Comparison of ENCODE assay signal across 14 cellular contexts in genomic region chr2:204483497-204484164, GRCh38.
A peak's percentile ranks its signal among the peaks of the same experiment; 100 is the strongest.
DNase-seq lines count a peak whose midpoint lies in the region; ATAC-seq and TF ChIP-seq lines count a peak whose summit lies in the region.
"Had no signal": no experiment of that assay in that cellular context is flagged by ENCODE, and none has a peak within 500 bp of the region (broad histone marks: within the 10 kb centered on the region; RNA-seq: fewer than 3 reads in every experiment).

No MANE protein-coding gene starts in this region.

- intact Hi-C loops in stomach (cut with DNase I; ENCODE audit: low total_unique reads): no loop called here
- intact Hi-C loops in Caco-2 (cut with micrococcal nuclease; ENCODE audit: unreplicated experiment): no loop called here

- TF ChIP-seq RAD21 in SK-N-SH (IDR thresholded peaks at IDR 0.05; ENCODE audit: low read length): no peak

- no peaks in the 10 kb centered on the region for H3K9me3 Mint-ChIP-seq in Caco-2 (ENCODE audit: unreplicated experiment)
- H3K9me3 Mint-ChIP-seq: central memory CD8-positive, alpha-beta T cell; HFFc6 had no signal

- peak in 1 of 2 experiments; percentile 48; a peak in 1 of 4 replicates for TF ChIP-seq EP300 in SK-N-SH (IDR thresholded peaks at IDR 0.05; ENCODE audit: borderline replicate concordance in 1 of 2, low read depth in 1 of 2, low read length in 1 of 2)
- TF ChIP-seq EP300 in stomach (IDR thresholded peaks at IDR 0.05): no peak

- H3K79me2 ChIP-seq in SK-N-SH (ENCODE audit: insufficient read depth): no peaks in the 10 kb centered on the region

- 51% methylated on average over 4 of the region's 4 CpGs for WGBS in SK-N-SH (ENCODE audit: low lambda C conversion rate)
- 18 to 42% (median 28%) methylated on average over 4 of the region's 4 CpGs for WGBS in stomach, 5 donors

- no peak for TF ChIP-seq CTCF in SK-N-SH (IDR thresholded peaks at IDR 0.05)
- TF ChIP-seq CTCF in choroid plexus epithelial cell (conservative IDR thresholded peaks at IDR 0.05; ENCODE audit: low read depth, low read length): no peak
- no peak for TF ChIP-seq CTCF in stomach (IDR thresholded peaks at IDR 0.05)
- TF ChIP-seq CTCF in Caco-2 (IDR thresholded peaks at IDR 0.05; ENCODE audit: insufficient read depth in 1 of 2, low read depth in 1 of 2, low read length in 1 of 2, severe bottlenecking in 1 of 2, unreplicated experiment in 1 of 2): no peak

- H3K9ac ChIP-seq in SK-N-SH: no peak overlapping the region

- no peak overlapping the region for H2AFZ ChIP-seq in SK-N-SH (ENCODE audit: low read depth)

- H3K36me3 ChIP-seq in SK-N-SH (replicated peaks in 1 of 2; ENCODE audit: control insufficient read depth in 1 of 2, insufficient read depth in 2 of 2, low read length in 1 of 2) (no peaks in the 10 kb centered on the region), stomach (no peaks in the 10 kb centered on the region), Caco-2 (ENCODE audit: control insufficient read depth, insufficient read depth, low read length) (no peaks in the 10 kb centered on the region)
- H3K36me3 ChIP-seq: transverse colon had no signal

- H3K27ac ChIP-seq in SK-N-SH (ENCODE audit: low read depth in 2 of 2, low read length in 1 of 2): peak overlapping the region in 1 of 2 experiments; percentile 50; a peak in 2 of 4 replicates
- no peak overlapping the region for H3K27ac ChIP-seq in stomach
- H3K27ac ChIP-seq: transverse colon had no signal

- H3K27me3 ChIP-seq in SK-N-SH (ENCODE audit: insufficient read depth) (no peaks in the 10 kb centered on the region), stomach (no peaks in the 10 kb centered on the region), Caco-2 (replicated peaks; ENCODE audit: control insufficient read depth, insufficient read depth, low read length) (no peaks in the 10 kb centered on the region)
- H3K27me3 ChIP-seq: transverse colon had no signal

- DNase-seq in SK-N-SH: peak; percentile 47
- peak; percentile 56 for DNase-seq in NCI-H2227 treated with DMSO at 0.1 percent for 48 hours (lab: John Stamatoyannopoulos, UW)
- peak; percentile 18 for DNase-seq in choroid plexus epithelial cell (ENCODE audit: low read depth)
- DNase-seq in stomach: peak; percentile 41
- no peak for DNase-seq in stimulated activated naive CD8-positive, alpha-beta T cell treated with anti-CD3 and anti-CD28 coated beads, Interleukin-15, Interleukin-2, amounts not matched to agents 100 U/mL and 50 U/mL, for 24 hours
- DNase-seq in Caco-2: no peak
- DNase-seq in 8988T: no peak
- DNase-seq: activated naive CD4-positive, alpha-beta T cell; HFFc6; NCI-H2029 treated with DMSO at 0.1 percent for 48 hours; T1000; transverse colon had no signal

- no peaks in the 10 kb centered on the region for H4K20me1 ChIP-seq in SK-N-SH (ENCODE audit: insufficient read depth)

- H3K9me3 ChIP-seq in SK-N-SH (no peaks in the 10 kb centered on the region), stomach (no peaks in the 10 kb centered on the region), Caco-2 (no peaks in the 10 kb centered on the region)
- H3K9me3 ChIP-seq: transverse colon had no signal

- peaks cover 0 to 7% of the 10 kb centered on the region in 2 experiments; a peak in 3 of 4 replicates for H3K4me1 ChIP-seq in SK-N-SH (ENCODE audit: control insufficient read depth in 1 of 2, insufficient read depth in 2 of 2, low read depth in 1 of 2, low read length in 1 of 2)
- peaks cover 4 to 9% (median 4%) of the 10 kb centered on the region in 4 donors for H3K4me1 ChIP-seq in stomach
- H3K4me1 ChIP-seq in Caco-2: peaks cover 78% of the 10 kb centered on the region
- H3K4me1 ChIP-seq: transverse colon had no signal

- no peaks in the 10 kb centered on the region for H3K9me2 ChIP-seq in SK-N-SH

- H3K4me1 Mint-ChIP-seq in Caco-2 (ENCODE audit: low read depth, unreplicated experiment): peaks cover 13% of the 10 kb centered on the region
- H3K4me1 Mint-ChIP-seq: central memory CD8-positive, alpha-beta T cell had no signal

- no peak overlapping the region for H3K27ac Mint-ChIP-seq in Caco-2 (ENCODE audit: unreplicated experiment)
- H3K27ac Mint-ChIP-seq: HFFc6 had no signal

- H3F3A ChIP-seq in SK-N-SH (replicated peaks; ENCODE audit: insufficient read depth): no peaks in the 10 kb centered on the region

- no peak overlapping the region for H3K4me3 ChIP-seq in SK-N-SH (ENCODE audit: low read depth in 2 of 2, low read length in 1 of 2)
- no peak overlapping the region for H3K4me3 ChIP-seq in choroid plexus epithelial cell (ENCODE audit: low read depth, low read length)
- no peak overlapping the region for H3K4me3 ChIP-seq in stomach
- H3K4me3 ChIP-seq in Caco-2 (ENCODE audit: low read depth, low read length): no peak overlapping the region
- H3K4me3 ChIP-seq: transverse colon had no signal

- TF ChIP-seq POLR2A in stomach (IDR thresholded peaks at IDR 0.05): no peak

- CTCF ChIA-PET in SK-N-SH (lab: Yijun Ruan, JAX): interaction anchor here (1.5 kb wide), 1 partner anchor 13 kb away, joined by 4 read pairs; no protein-coding TSS in a partner anchor
- CTCF ChIA-PET in Caco-2 (lab: Charles Lee): no interaction called here

- H3K36me3 Mint-ChIP-seq in Caco-2 (ENCODE audit: insufficient read depth, unreplicated experiment): no peaks in the 10 kb centered on the region

- POLR2A ChIA-PET in SK-N-SH (lab: Yijun Ruan, JAX) (no interaction called here), Caco-2 (lab: Charles Lee) (no interaction called here)

- no peak overlapping the region for H3K4me2 ChIP-seq in SK-N-SH

- ATAC-seq in SK-N-SH treated with all-trans-retinoic acid at 6 μM for 48 hours: no peak; the same call in 2 of the 3 replicates
- ATAC-seq in stimulated activated naive CD8-positive, alpha-beta T cell treated with anti-CD3 and anti-CD28 coated beads, Interleukin-15, Interleukin-2, amounts not matched to agents 100 U/mL and 50 U/mL, for 24 hours: no peak

- no peak overlapping the region for H3K4me3 Mint-ChIP-seq in Caco-2 (ENCODE audit: unreplicated experiment)
- H3K4me3 Mint-ChIP-seq: central memory CD8-positive, alpha-beta T cell; HFFc6 had no signal

- H3K27me3 Mint-ChIP-seq in Caco-2 (ENCODE audit: insufficient read depth, unreplicated experiment): no peaks in the 10 kb centered on the region
- H3K27me3 Mint-ChIP-seq: central memory CD8-positive, alpha-beta T cell had no signal

- BruUV-seq in Caco-2 (replicated peaks; lab: Mats Ljungman, UMichigan): no TSS peak

TF ChIP-seq in SK-N-SH, 30 proteins besides CTCF, POLR2A, EP300 and RAD21 (continues in another document):
- no peak for TF ChIP-seq GABPA (IDR thresholded peaks at IDR 0.05; ENCODE audit: low read depth)
- peak; percentile 32; the same call in 1 of the 2 replicates for TF ChIP-seq RCOR1 (IDR thresholded peaks at IDR 0.05; ENCODE audit: low read length)
- TF ChIP-seq NFIC (IDR thresholded peaks at IDR 0.05; ENCODE audit: borderline replicate concordance): peak; percentile 44; the same call in 1 of the 2 replicates
- TF ChIP-seq MEF2A (IDR thresholded peaks at IDR 0.05; ENCODE audit: borderline replicate concordance, low read depth): no peak
- TF ChIP-seq, protein P1, sequence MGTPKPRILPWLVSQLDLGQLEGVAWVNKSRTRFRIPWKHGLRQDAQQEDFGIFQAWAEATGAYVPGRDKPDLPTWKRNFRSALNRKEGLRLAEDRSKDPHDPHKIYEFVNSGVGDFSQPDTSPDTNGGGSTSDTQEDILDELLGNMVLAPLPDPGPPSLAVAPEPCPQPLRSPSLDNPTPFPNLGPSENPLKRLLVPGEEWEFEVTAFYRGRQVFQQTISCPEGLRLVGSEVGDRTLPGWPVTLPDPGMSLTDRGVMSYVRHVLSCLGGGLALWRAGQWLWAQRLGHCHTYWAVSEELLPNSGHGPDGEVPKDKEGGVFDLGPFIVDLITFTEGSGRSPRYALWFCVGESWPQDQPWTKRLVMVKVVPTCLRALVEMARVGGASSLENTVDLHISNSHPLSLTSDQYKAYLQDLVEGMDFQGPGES (IDR thresholded peaks at IDR 0.05; ENCODE audit: low read depth, low read length): no peak
- no peak for TF ChIP-seq RXRA (IDR thresholded peaks at IDR 0.05; ENCODE audit: borderline replicate concordance, low read depth)
- peak; percentile 2 for TF ChIP-seq CHD2 (IDR thresholded peaks at IDR 0.05; ENCODE audit: low read length, partially characterized antibody)

TF ChIP-seq in SK-N-SH treated with all-trans-retinoic acid at 6 μM for 48 hours, 23 proteins besides CTCF, POLR2A, EP300 and RAD21:
- TF ChIP-seq OSR1 (CRISPR knock-in tag; IDR thresholded peaks at IDR 0.05) (no peak), CSRNP3 (CRISPR knock-in tag; IDR thresholded peaks at IDR 0.05) (no peak), GLIS3 (CRISPR knock-in tag; IDR thresholded peaks at IDR 0.05) (no peak), ISL1 (CRISPR knock-in tag; IDR thresholded peaks at IDR 0.05) (no peak), ZFP3 (CRISPR knock-in tag; IDR thresholded peaks at IDR 0.05) (no peak), ESRRG (CRISPR knock-in tag; IDR thresholded peaks at IDR 0.05) (no peak), ZFP30 (CRISPR knock-in tag; IDR thresholded peaks at IDR 0.05) (no peak), TCF4 (CRISPR knock-in tag; IDR thresholded peaks at IDR 0.05; ENCODE audit: borderline replicate concordance) (no peak), SNAI2 (CRISPR knock-in tag; IDR thresholded peaks at IDR 0.05) (no peak)
- TF ChIP-seq, protein P2, sequence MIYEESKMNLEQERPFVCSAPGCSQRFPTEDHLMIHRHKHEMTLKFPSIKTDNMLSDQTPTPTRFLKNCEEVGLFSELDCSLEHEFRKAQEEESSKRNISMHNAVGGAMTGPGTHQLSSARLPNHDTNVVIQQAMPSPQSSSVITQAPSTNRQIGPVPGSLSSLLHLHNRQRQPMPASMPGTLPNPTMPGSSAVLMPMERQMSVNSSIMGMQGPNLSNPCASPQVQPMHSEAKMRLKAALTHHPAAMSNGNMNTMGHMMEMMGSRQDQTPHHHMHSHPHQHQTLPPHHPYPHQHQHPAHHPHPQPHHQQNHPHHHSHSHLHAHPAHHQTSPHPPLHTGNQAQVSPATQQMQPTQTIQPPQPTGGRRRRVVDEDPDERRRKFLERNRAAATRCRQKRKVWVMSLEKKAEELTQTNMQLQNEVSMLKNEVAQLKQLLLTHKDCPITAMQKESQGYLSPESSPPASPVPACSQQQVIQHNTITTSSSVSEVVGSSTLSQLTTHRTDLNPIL (CRISPR knock-in tag; IDR thresholded peaks at IDR 0.05; ENCODE audit: low read depth): no peak

Comparison
In these comparisons a context has a peak if more than half of its experiments do, and no peak if none do; other contexts are left out.
1. DNase-seq: peak in SK-N-SH (single experiment), NCI-H2227 treated with DMSO at 0.1 percent for 48 hours (single experiment), choroid plexus epithelial cell (single experiment) and stomach (single experiment); none in stimulated activated naive CD8-positive, alpha-beta T cell treated with anti-CD3 and anti-CD28 coated beads, Interleukin-15, Interleukin-2, amounts not matched to agents 100 U/mL and 50 U/mL, for 24 hours (single experiment), Caco-2 (0 of 2) and 8988T (single experiment).